Comparison of ENCODE assay signal across 14 cellular contexts in genomic region chr16:84356591-84357116, GRCh38. TPM values are rescaled to one million over a fixed set of nuclear protein-coding genes. Genes with fewer than 3 reads are reported as not detected.
A peak's percentile ranks its signal among the peaks of the same experiment; 100 is the strongest.
DNase-seq lines count a peak whose midpoint lies in the region; ATAC-seq, FAIRE-seq and TF ChIP-seq lines count a peak whose summit lies in the region.
"Had no signal": no experiment of that assay in that cellular context is flagged by ENCODE, and none has a peak within 500 bp of the region (broad histone marks: within the 10 kb centered on the region; RNA-seq: fewer than 3 reads in every experiment).

No MANE protein-coding gene starts in this region.

- no peaks in the 10 kb centered on the region for H3K36me3 ChIP-seq in breast epithelium

- intact Hi-C loops in breast epithelium (cut with DNase I; ENCODE audit: low total_unique reads), result no loop called here

- H3K9me3 ChIP-seq in A549 (no peaks in the 10 kb centered on the region), breast epithelium (no peaks in the 10 kb centered on the region)

- DNase-seq in A549 (ENCODE audit: low read depth in 1 of 2, low spot score in 1 of 2) (no peak), NCI-H146 treated with DMSO at 0.1 percent for 48 hours (lab: John Stamatoyannopoulos, UW; ENCODE audit: unreplicated experiment) (peak; percentile 95), breast epithelium (ENCODE audit: low spot score in 2 of 2) (peak; percentile 47 to 72), middle frontal gyrus (ENCODE audit: extremely low spot score, low spot score) (peak; percentile 76), NCI-H526 (lab: John Stamatoyannopoulos, UW) (no peak)
- DNase-seq: activated naive CD4-positive, alpha-beta T cell treated with Interleukin-2 at 50 U/mL for 16 hours; NCI-H2107; stimulated activated CD4-positive, alpha-beta T cell treated with anti-CD3 and anti-CD28 coated beads, Interleukin-2, amount 100 ng/mL, for 48 hours had no signal

- no peak for FAIRE-seq in A549 (lab: Jason Lieb, UNC)
- FAIRE-seq: endometrium had no signal

- POLR2A ChIA-PET in A549 (lab: Yijun Ruan, JAX), result no interaction called here

- TF ChIP-seq POLR2A in A549 (IDR thresholded peaks at IDR 0.05; ENCODE audit: low read length), result no peak
- no peak for TF ChIP-seq POLR2A in breast epithelium (IDR thresholded peaks at IDR 0.05)

- peak overlapping the region in 1 of 2 experiments; percentile 26; a peak in 3 of 6 replicates for H3K27ac ChIP-seq in A549
- peak overlapping the region; percentile 61 to 71 for H3K27ac ChIP-seq in breast epithelium

- peaks cover 15% of the 10 kb centered on the region; the same call in 2 of the 3 replicates for H3K4me1 ChIP-seq in A549
- peaks cover 0 to 5% of the 10 kb centered on the region in 2 donors for H3K4me1 ChIP-seq in breast epithelium

- TF ChIP-seq CTCF in A549 (IDR thresholded peaks at IDR 0.05), result no peak
- no peak for TF ChIP-seq CTCF in breast epithelium (IDR thresholded peaks at IDR 0.05)

- TF ChIP-seq EP300 in A549 (IDR thresholded peaks at IDR 0.05), result no peak

- no peak for TF ChIP-seq RAD21 in A549 (conservative IDR thresholded peaks at IDR 0.05 in 1 of 2, IDR thresholded peaks at IDR 0.05 in 1 of 2)

- peak; percentile 49 to 51; a peak in 5 of 6 replicates for ATAC-seq in A549
- ATAC-seq in HG03520 (IDR thresholded peaks at IDR 0.05; ENCODE audit: unreplicated experiment), result no peak
- ATAC-seq in HG02938 (IDR thresholded peaks at IDR 0.05; ENCODE audit: unreplicated experiment), result no peak
- ATAC-seq in GM21529 (IDR thresholded peaks at IDR 0.05; ENCODE audit: unreplicated experiment), result no peak

- CTCF ChIA-PET in A549 (lab: Yijun Ruan, JAX), result interaction anchor here (1.3 kb wide), 1 partner anchor 14 kb away, joined by 3 read pairs; no protein-coding TSS in a partner anchor

- H3K4me3 ChIP-seq in A549, result no peak overlapping the region
- peak overlapping the region in 1 of 3 donors; percentile 7 for H3K4me3 ChIP-seq in breast epithelium

- no peaks in the 10 kb centered on the region for H3K27me3 ChIP-seq in breast epithelium

- H3K4me2 ChIP-seq in A549, result peak overlapping the region; percentile 47; the same call in 2 of the 3 replicates

- 34% methylated on average over 11 of the region's 11 CpGs for WGBS in A549 (ENCODE audit: missing lambda C conversion rate)

TF ChIP-seq in A549, 52 proteins besides CTCF, POLR2A, EP300 and RAD21:
- no peak for TF ChIP-seq KDM1A (IDR thresholded peaks at IDR 0.05; ENCODE audit: low read depth)
- no peak for TF ChIP-seq CEBPB (IDR thresholded peaks at IDR 0.05)
- no peak for TF ChIP-seq MAX (IDR thresholded peaks at IDR 0.05)
- no peak for TF ChIP-seq BHLHE40 (IDR thresholded peaks at IDR 0.05; ENCODE audit: low read depth, low read length)
- no peak for TF ChIP-seq FOSL2 (IDR thresholded peaks at IDR 0.05)
- TF ChIP-seq FOSL2 (CRISPR knock-in tag; IDR thresholded peaks at IDR 0.05), result no peak
- no peak for TF ChIP-seq HMGXB4 (CRISPR knock-in tag; IDR thresholded peaks at IDR 0.05; ENCODE audit: borderline replicate concordance)

RNA-seq across cellular contexts. Expression of gene ATP2C2, which starts 11.7 kb away (rescaled TPM):
- polyA plus RNA-seq in A549 (2011; rRNA removed), result 0.17 and 0.28 TPM in 2 replicates
- polyA plus RNA-seq in A549 (2012; cell fraction: cytosol; rRNA removed), result 0.03 and 0.04 TPM in 2 replicates
- 0.29 and 0.36 TPM in 2 replicates for polyA plus RNA-seq in A549 (2012; cell fraction: nucleus; rRNA removed)
- 0.14 to 0.37 TPM (median 0.29 TPM) in 3 replicates for polyA plus RNA-seq in A549 (2017; fragmentation: RNase III; extraction: RNeasy Plus Mini Kit Qiagen cat#74134 plus additional on column Dnase treatment)
- polyA minus RNA-seq in A549 (2011; rRNA and poly(A)+ RNA removed), result 0.39 TPM in 1 of 2 replicates, not detected in the other
- total RNA-seq in breast epithelium, result 10 to 100 TPM in 1 of 3 donors, 1 to 10 TPM in 1, not detected in 1; 6.0 to 28.5 TPM
- total RNA-seq: activated CD4-positive, alpha-beta T cell treated with anti-CD3 and anti-CD28 coated beads, Interleukin-2, amount 10 ng/mL, durations not matched to agents 24 days and 14 days; subcutaneous adipose tissue had no signal

Comparison
In these comparisons a context has a peak if more than half of its experiments do, and no peak if none do; other contexts are left out.
1. ATAC-seq: peak in A549 (2 of 2); none in HG03520 (single experiment), HG02938 (single experiment) and GM21529 (single experiment).
2. DNase-seq: peak in NCI-H146 treated with DMSO at 0.1 percent for 48 hours (single experiment), breast epithelium (2 of 2) and middle frontal gyrus (single experiment); none in A549 (0 of 2) and NCI-H526 (0 of 2).